ENCODE assay signal across 15 cellular contexts in the genomic region with DNA sequence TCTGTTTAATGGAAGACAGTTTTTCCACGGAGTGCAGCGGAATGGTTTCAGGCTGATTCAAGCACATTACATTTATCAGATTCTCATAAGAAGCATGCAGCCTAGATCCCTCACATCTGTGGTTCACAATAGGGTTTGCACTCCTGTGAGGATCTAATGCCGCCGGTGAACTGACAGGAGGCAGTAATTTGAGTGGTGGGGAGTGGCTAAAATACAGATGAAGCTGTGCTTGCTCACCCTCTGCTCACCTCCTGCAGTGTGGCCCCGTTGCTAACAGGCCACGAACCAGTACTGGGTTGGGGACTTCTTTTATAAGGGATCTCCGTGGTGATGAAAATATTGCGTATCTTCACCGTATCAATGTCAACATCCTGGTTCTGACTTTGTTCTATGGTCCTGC.
DNase-seq lines count a peak whose midpoint lies in the region; ATAC-seq and TF ChIP-seq lines count a peak whose summit lies in the region.
"Had no signal": no experiment of that assay in that cellular context is flagged by ENCODE, and none has a peak within 500 bp of the region (broad histone marks: within the 10 kb centered on the region; RNA-seq: fewer than 3 reads in every experiment).

No MANE protein-coding gene starts in this region.

- H3K4me3 Mint-ChIP-seq in GM23338 (no peak overlapping the region), H9 (no peak overlapping the region), WTC11 (no peak overlapping the region)
- H3K4me3 Mint-ChIP-seq: CD4-positive, alpha-beta memory T cell; HFFc6 had no signal

- H2BK15ac ChIP-seq in H9 (ENCODE audit: low read depth, low read length) = no peak overlapping the region

- TF ChIP-seq CTCF in GM23338 (conservative IDR thresholded peaks at IDR 0.05; ENCODE audit: low read depth in 2 of 2) (no peak), H9 (conservative IDR thresholded peaks at IDR 0.05) (no peak), WTC11 (IDR thresholded peaks at IDR 0.05) (no peak)

- H3K27me3 ChIP-seq in GM23338 (ENCODE audit: insufficient read depth) (no peaks in the 10 kb centered on the region), H9 (ENCODE audit: insufficient read depth, low read length) (peaks cover under 1% of the 10 kb centered on the region; the same call in 1 of the 2 replicates), Karpas-422 (ENCODE audit: low read length) (no peaks in the 10 kb centered on the region)
- no peaks in the 10 kb centered on the region for H3K27me3 ChIP-seq in effector memory CD4-positive, alpha-beta T cell (replicated peaks; ENCODE audit: control insufficient read depth, insufficient read depth, low read length, poor library complexity, severe bottlenecking)

- H3K4ac ChIP-seq in H9 (ENCODE audit: low read depth, low read length) = no peak overlapping the region

- H4K20me1 ChIP-seq in GM23338 (replicated peaks; ENCODE audit: insufficient read depth) (no peaks in the 10 kb centered on the region), H9 (ENCODE audit: control insufficient read depth, insufficient read depth, insufficient read length) (no peaks in the 10 kb centered on the region), Karpas-422 (ENCODE audit: insufficient read depth, low read depth, low read length) (no peaks in the 10 kb centered on the region)

- H4K91ac ChIP-seq in H9 (ENCODE audit: insufficient read length, low read depth, low read length) = no peak overlapping the region

- H3K4me1 ChIP-seq in GM23338 (ENCODE audit: insufficient read depth) = peaks cover 25% of the 10 kb centered on the region
- H3K4me1 ChIP-seq in H9 (ENCODE audit: insufficient read depth, low read length) = peaks cover 3% of the 10 kb centered on the region; the same call in 1 of the 2 replicates
- no peaks in the 10 kb centered on the region for H3K4me1 ChIP-seq in effector memory CD4-positive, alpha-beta T cell (ENCODE audit: control insufficient read depth, insufficient read depth, low read length, poor library complexity, severe bottlenecking)
- H3K4me1 ChIP-seq in Karpas-422 (ENCODE audit: low read length) = no peaks in the 10 kb centered on the region
- H3K4me1 ChIP-seq: HAP-1 had no signal

- peak; percentile 83 for ATAC-seq in GM23338
- ATAC-seq in WTC11 = peak; percentile 69

- peaks cover 17% of the 10 kb centered on the region for H3K4me1 Mint-ChIP-seq in GM23338
- H3K4me1 Mint-ChIP-seq in H9 = peaks cover 20 to 21% of the 10 kb centered on the region in 2 experiments
- peaks cover 28% of the 10 kb centered on the region for H3K4me1 Mint-ChIP-seq in WTC11
- H3K4me1 Mint-ChIP-seq: CD4-positive, alpha-beta memory T cell had no signal

- H3K4me3 ChIP-seq in GM23338 = no peak overlapping the region
- no peak overlapping the region for H3K4me3 ChIP-seq in effector memory CD4-positive, alpha-beta T cell (ENCODE audit: insufficient read depth, low read depth, low read length, poor library complexity, severe bottlenecking)
- H3K4me3 ChIP-seq in Karpas-422 (ENCODE audit: low read length) = no peak overlapping the region
- H3K4me3 ChIP-seq: GM23248, HAP-1 had no signal

- H3K9me2 ChIP-seq in GM23338 (ENCODE audit: insufficient read depth) (no peaks in the 10 kb centered on the region), Karpas-422 (replicated peaks; ENCODE audit: insufficient read depth, low read length) (no peaks in the 10 kb centered on the region)

- H3T11ph ChIP-seq in H9 (ENCODE audit: low read length) = no peak overlapping the region

- H3K27ac Mint-ChIP-seq in GM23338 (no peak overlapping the region), H9 (no peak overlapping the region), WTC11 (no peak overlapping the region)
- H3K27ac Mint-ChIP-seq: CD4-positive, alpha-beta memory T cell; HFFc6 had no signal

- H3K27me3 Mint-ChIP-seq in GM23338 (ENCODE audit: insufficient read depth, low read depth, poor library complexity) = peaks cover 2% of the 10 kb centered on the region
- H3K27me3 Mint-ChIP-seq in H9 (ENCODE audit: low read depth) = no peaks in the 10 kb centered on the region; the same call in none of the 2 replicates
- no peaks in the 10 kb centered on the region; the same call in 1 of the 2 replicates for H3K27me3 Mint-ChIP-seq in WTC11 (ENCODE audit: low read depth)

- H3K79me2 ChIP-seq in GM23338 (replicated peaks; ENCODE audit: insufficient read depth) (no peaks in the 10 kb centered on the region), H9 (ENCODE audit: insufficient read depth, low read length) (no peaks in the 10 kb centered on the region), Karpas-422 (ENCODE audit: low read length) (no peaks in the 10 kb centered on the region)

- DNase-seq in GM23338 (ENCODE audit: low spot score) = peak; percentile 23
- no peak for DNase-seq in H9
- DNase-seq in WTC11 (ENCODE audit: low spot score) = no peak
- DNase-seq in DMS 273 treated with DMSO at 0.1 percent for 48 hours (lab: John Stamatoyannopoulos, UW) = no peak
- no peak for DNase-seq in effector memory CD4-positive, alpha-beta T cell
- DNase-seq in Karpas-422 = no peak
- DNase-seq: C1 segment of cervical spinal cord; Calu3; CD4-positive, alpha-beta memory T cell; COR-L47; DMS153; DND-41; GM23248; HFFc6 had no signal

- no peaks in the 10 kb centered on the region for H3K36me3 Mint-ChIP-seq in GM23338 (ENCODE audit: low read depth)
- no peaks in the 10 kb centered on the region for H3K36me3 Mint-ChIP-seq in H9 (ENCODE audit: insufficient read depth in 1 of 3, low read depth in 3 of 3)
- H3K36me3 Mint-ChIP-seq in WTC11 = no peaks in the 10 kb centered on the region
- H3K36me3 Mint-ChIP-seq: CD4-positive, alpha-beta memory T cell had no signal

- H3K4me2 ChIP-seq in GM23338 (no peak overlapping the region), H9 (ENCODE audit: insufficient read depth, insufficient read length, low read length) (no peak overlapping the region), Karpas-422 (ENCODE audit: low read depth, low read length, poor library complexity, severe bottlenecking) (no peak overlapping the region)

- no peak overlapping the region for H2BK120ac ChIP-seq in H9 (ENCODE audit: low read depth, low read length, poor library complexity, severe bottlenecking)

- H2BK5ac ChIP-seq in H9 (ENCODE audit: insufficient read length, low read length) = no peak overlapping the region

- H3K23ac ChIP-seq in H9 (ENCODE audit: insufficient read length, low read depth, low read length) = no peak overlapping the region

- no peak overlapping the region for H3K27ac ChIP-seq in GM23338 (ENCODE audit: low read depth)
- no peak overlapping the region for H3K27ac ChIP-seq in H9 (ENCODE audit: insufficient read length, low read depth, low read length)
- H3K27ac ChIP-seq in effector memory CD4-positive, alpha-beta T cell (ENCODE audit: insufficient read depth, low read length, poor library complexity, severe bottlenecking) = no peak overlapping the region
- no peak overlapping the region for H3K27ac ChIP-seq in Karpas-422 (ENCODE audit: low read length)
- H3K27ac ChIP-seq: GM23248 had no signal

- H3K23me2 ChIP-seq in H9 (ENCODE audit: insufficient read length, low read depth, low read length, poor library complexity, severe bottlenecking) = no peaks in the 10 kb centered on the region

- H3K9me3 Mint-ChIP-seq in GM23338 = no peaks in the 10 kb centered on the region
- H3K9me3 Mint-ChIP-seq in H9 = no peaks in the 10 kb centered on the region
- H3K9me3 Mint-ChIP-seq in WTC11 = no peaks in the 10 kb centered on the region

- H3K56ac ChIP-seq in H9 (ENCODE audit: insufficient read length, low read depth, low read length) = no peak overlapping the region

- no peaks in the 10 kb centered on the region for H3F3A ChIP-seq in GM23338 (replicated peaks; ENCODE audit: low read depth)

- H3K9ac ChIP-seq in H9 (ENCODE audit: extremely low read depth, insufficient read length, low read length) = no peak overlapping the region
- no peak overlapping the region for H3K9ac ChIP-seq in Karpas-422 (ENCODE audit: low read length)
- H3K9ac ChIP-seq: GM23248 had no signal

- H2AFZ ChIP-seq in GM23338 = no peak overlapping the region
- no peak overlapping the region for H2AFZ ChIP-seq in H9 (ENCODE audit: low read length)
- H2AFZ ChIP-seq in Karpas-422 (ENCODE audit: low read length) = no peak overlapping the region
- H2AFZ ChIP-seq: GM23248 had no signal

- no peaks in the 10 kb centered on the region for H3K9me3 ChIP-seq in H9 (ENCODE audit: control insufficient read depth, low read depth, low read length)
- no peaks in the 10 kb centered on the region for H3K9me3 ChIP-seq in effector memory CD4-positive, alpha-beta T cell (ENCODE audit: control insufficient read depth, low read length)
- H3K9me3 ChIP-seq in Karpas-422 (ENCODE audit: low read length) = no peaks in the 10 kb centered on the region
- H3K9me3 ChIP-seq: HAP-1 had no signal

- H2BK20ac ChIP-seq in H9 (ENCODE audit: low read depth, low read length, poor library complexity, severe bottlenecking) = no peak overlapping the region

- H2AK5ac ChIP-seq in H9 (ENCODE audit: insufficient read length, low read length) = no peak overlapping the region

- CTCF ChIA-PET in WTC11 (lab: Charles Lee) = no interaction called here

- H4K8ac ChIP-seq in H9 (replicated peaks; ENCODE audit: insufficient read length, low read depth, low read length) = no peak overlapping the region

- H3K14ac ChIP-seq in H9 (ENCODE audit: insufficient read depth, low read length) = peak overlapping the region; percentile 40; the same call in 1 of the 2 replicates

- no peak overlapping the region for H2BK12ac ChIP-seq in H9 (ENCODE audit: insufficient read length, low read depth, low read length)

- no peak overlapping the region for H4K5ac ChIP-seq in H9 (ENCODE audit: insufficient read length, low read depth, low read length)

- WGBS in H9 (ENCODE audit: extremely low coverage, insufficient read length, low lambda C conversion rate) = no CpG with 5 or more reads among the region's 9 CpGs

- H3K36me3 ChIP-seq in GM23338 (ENCODE audit: insufficient read depth) (no peaks in the 10 kb centered on the region), Karpas-422 (ENCODE audit: insufficient read depth, low read length) (no peaks in the 10 kb centered on the region)
- H3K36me3 ChIP-seq in effector memory CD4-positive, alpha-beta T cell (ENCODE audit: control insufficient read depth, insufficient read depth, low read length) = no peaks in the 10 kb centered on the region
- H3K36me3 ChIP-seq: HAP-1 had no signal

- POLR2A ChIA-PET in WTC11 (lab: Charles Lee) = no interaction called here

- no peak overlapping the region for H3K18ac ChIP-seq in H9 (ENCODE audit: insufficient read length, low read depth, low read length)

- H3K79me1 ChIP-seq in H9 (ENCODE audit: insufficient read depth, low read depth, low read length, poor library complexity, severe bottlenecking) = no peaks in the 10 kb centered on the region

TF ChIP-seq in GM23338, 12 proteins besides CTCF, POLR2A, EP300 and RAD21 (continues in another document):
- no peak for TF ChIP-seq ZNF331 (CRISPR knock-in tag; IDR thresholded peaks at IDR 0.05; ENCODE audit: low read depth)
- no peak for TF ChIP-seq STAT1 (IDR thresholded peaks at IDR 0.05; ENCODE audit: unreplicated experiment)
